Comparison of ENCODE assay signal across 27 cellular contexts in the genomic region with DNA sequence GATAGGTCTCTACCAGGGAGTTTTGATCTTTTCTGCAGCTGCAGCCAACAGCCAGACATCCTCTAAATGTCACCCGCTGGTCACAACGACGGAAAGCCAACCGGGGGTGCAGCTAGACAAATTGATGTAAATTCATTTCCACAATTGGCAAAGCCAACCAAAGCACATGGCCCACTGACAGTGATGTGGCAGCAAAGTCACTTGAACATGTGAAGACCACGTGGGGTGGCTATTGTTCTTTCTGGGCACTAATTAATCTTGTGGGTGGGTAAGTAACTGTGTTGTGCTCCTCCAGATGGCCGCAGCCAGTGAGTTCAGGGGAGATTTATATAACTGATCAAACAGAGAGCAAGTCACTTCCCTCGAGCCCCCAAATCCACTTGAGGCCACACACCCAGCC.
"Had no signal": no experiment of that assay in that cellular context is flagged by ENCODE, and none has a peak within 500 bp of the region (broad histone marks: within the 10 kb centered on the region; RNA-seq: fewer than 3 reads in every experiment).

No MANE protein-coding gene starts in this region.

- H3K4me3 ChIP-seq: esophagus muscularis mucosa, gastroesophageal sphincter, heart right ventricle had no signal

- ATAC-seq: activated CD4-positive, CD25-positive, alpha-beta regulatory T cell treated with anti-CD3 and anti-CD28 coated beads, Interleukin-2, amount 50 U/mL, for 24 hours; activated CD8-positive, alpha-beta T cell treated with anti-CD3 and anti-CD28 coated beads for 36 hours; activated T-cell treated with anti-CD3 and anti-CD28 coated beads, Interleukin-2, amount 50 U/mL, for 4 hours; activated T-helper 17 cell treated with anti-CD3 and anti-CD28 coated beads, Interleukin-2, amount 50 U/mL, for 72 hours; effector memory CD8-positive, alpha-beta T cell; foreskin keratinocyte; gastroesophageal sphincter; heart right ventricle had no signal

- H3K27me3 ChIP-seq: brain microvascular endothelial cell, esophagus muscularis mucosa, foreskin keratinocyte, gastroesophageal sphincter had no signal

- H3K4me1 ChIP-seq: esophagus muscularis mucosa, foreskin keratinocyte, gastroesophageal sphincter, heart right ventricle had no signal

- H3K36me3 ChIP-seq: brain microvascular endothelial cell, esophagus muscularis mucosa, gastroesophageal sphincter, heart right ventricle had no signal

- H3K9me3 ChIP-seq: esophagus muscularis mucosa, gastroesophageal sphincter, heart right ventricle had no signal

- H3K27ac ChIP-seq: brain microvascular endothelial cell, esophagus muscularis mucosa, foreskin keratinocyte, gastroesophageal sphincter, heart right ventricle, VCaP had no signal

- DNase-seq: activated B cell treated with CpG ODN at 0.5 μM for 24 hours; activated CD4-positive, alpha-beta T cell treated with anti-CD3 and anti-CD28 coated beads for 48 hours; activated CD4-positive, alpha-beta T cell treated with anti-CD3 and anti-CD28 coated beads, Interleukin-2, amount 50 U/mL, for 1 hour; activated CD4-positive, alpha-beta T cell treated with anti-CD3 and anti-CD28 coated beads, Interleukin-2, amount 50 U/mL, for 48 hours; activated CD8-positive, alpha-beta memory T cell treated with anti-CD3 and anti-CD28 coated beads for 24 hours; activated CD8-positive, alpha-beta T cell treated with anti-CD3 and anti-CD28 coated beads for 36 hours; activated effector memory CD4-positive, alpha-beta T cell treated with Interleukin-2 at 50 U/mL for 16 hours; activated gamma-delta T cell treated with Interleukin-2 at 50 U/mL for 16 hours; activated naive CD4-positive, alpha-beta T cell treated with anti-CD3 and anti-CD28 coated beads, Interleukin-2, amount 50 U/mL, for 16 hours; activated naive CD4-positive, alpha-beta T cell treated with Interleukin-2 at 50 U/mL for 16 hours; activated T-cell treated with anti-CD3 and anti-CD28 coated beads, Interleukin-2, amount 50 U/mL, for 4 hours; amniotic stem cell; anterior cingulate cortex; brain microvascular endothelial cell; cortex of kidney; dermis blood vessel endothelial cell; effector CD4-positive, alpha-beta T cell; effector memory CD8-positive, alpha-beta T cell; erythroblast; foreskin keratinocyte; heart right ventricle; T-helper 2 cell had no signal
